Comparison of ENCODE assay signal across 12 cellular contexts in the genomic region with DNA sequence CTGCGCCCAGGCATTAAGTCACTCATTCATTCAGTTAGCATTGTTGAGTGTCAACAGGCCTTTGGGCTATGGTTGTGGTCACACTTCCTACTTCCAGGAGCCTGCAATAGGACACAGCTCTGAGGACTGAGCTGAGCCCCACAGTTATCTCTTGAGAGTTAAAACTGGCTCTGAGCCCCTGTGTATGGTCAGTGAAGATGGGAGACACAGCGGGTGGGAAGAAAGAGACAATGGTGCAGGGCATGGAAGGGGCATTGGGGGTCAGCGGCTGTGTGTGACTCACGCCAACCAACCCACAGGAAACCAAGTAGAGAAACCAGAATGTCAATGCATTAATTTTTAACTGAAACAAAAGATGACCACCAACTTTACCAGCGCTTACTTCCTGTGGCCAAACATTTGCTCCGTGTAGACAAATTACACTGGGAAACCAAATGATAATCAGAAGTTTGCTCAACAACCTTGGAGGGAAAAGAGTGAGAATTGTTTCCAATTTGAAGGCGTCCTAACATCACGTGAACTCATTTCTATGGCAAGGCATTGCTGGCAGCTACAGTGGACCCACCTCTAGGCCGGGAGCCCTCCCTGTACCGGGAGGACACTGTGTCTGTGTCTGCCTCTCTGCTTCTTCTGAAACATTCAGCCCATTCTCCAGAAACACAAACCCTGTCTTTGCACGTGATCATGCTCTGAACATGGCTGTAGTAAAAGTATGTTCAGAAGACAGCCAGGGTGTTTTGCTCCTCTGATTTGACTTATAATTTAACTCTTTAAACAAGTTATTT.
DNase-seq lines count a peak whose midpoint lies in the region; ATAC-seq and TF ChIP-seq lines count a peak whose summit lies in the region.
"Had no signal": no experiment of that assay in that cellular context is flagged by ENCODE, and none has a peak within 500 bp of the region (broad histone marks: within the 10 kb centered on the region; RNA-seq: fewer than 3 reads in every experiment).

No MANE protein-coding gene starts in this region.

- H3K4ac ChIP-seq in neuronal stem cell (ENCODE audit: low read length): no peak overlapping the region

- no peak overlapping the region for H3K18ac ChIP-seq in neuronal stem cell (ENCODE audit: low read length)

- H4K91ac ChIP-seq in neuronal stem cell (ENCODE audit: low read depth, low read length, poor library complexity): no peak overlapping the region

- peak overlapping the region; percentile 56 for H2AFZ ChIP-seq in neuronal stem cell (ENCODE audit: low read length)

- no peak overlapping the region for H3K4me3 ChIP-seq in neuronal stem cell (ENCODE audit: low read length in 2 of 2)
- no peak overlapping the region for H3K4me3 ChIP-seq in upper lobe of left lung
- H3K4me3 ChIP-seq: ovary had no signal

- TF ChIP-seq EP300 in upper lobe of left lung (IDR thresholded peaks at IDR 0.05): no peak

- no peak for TF ChIP-seq CTCF in upper lobe of left lung (IDR thresholded peaks at IDR 0.05)

- H3K9me3 ChIP-seq in neuronal stem cell (replicated peaks in 1 of 2; ENCODE audit: control insufficient read depth in 2 of 2, insufficient read depth in 1 of 2, low read depth in 1 of 2, low read length in 2 of 2) (no peaks in the 10 kb centered on the region), upper lobe of left lung (no peaks in the 10 kb centered on the region)
- H3K9me3 ChIP-seq: ovary had no signal

- peak overlapping the region; percentile 0 for H2BK15ac ChIP-seq in neuronal stem cell (ENCODE audit: low read length)

- H3K4me1 ChIP-seq in neuronal stem cell (ENCODE audit: control insufficient read depth in 2 of 2, insufficient read depth in 1 of 2, low read depth in 1 of 2, low read length in 2 of 2) (peaks cover 0 to 6% of the 10 kb centered on the region in 2 donors), upper lobe of left lung (peaks cover 0 to 11% (median 7%) of the 10 kb centered on the region in 4 donors)

- H3K14ac ChIP-seq in neuronal stem cell (ENCODE audit: low read length): no peak overlapping the region

- no peak overlapping the region for H3K9ac ChIP-seq in neuronal stem cell (ENCODE audit: low read depth, low read length, poor library complexity)

- H2BK5ac ChIP-seq in neuronal stem cell (ENCODE audit: low read length): no peak overlapping the region

- H2BK12ac ChIP-seq in neuronal stem cell (ENCODE audit: low read length): no peak overlapping the region

- no peaks in the 10 kb centered on the region for H3K79me1 ChIP-seq in neuronal stem cell (ENCODE audit: low read depth, low read length)

- no peak overlapping the region for H3K4me2 ChIP-seq in neuronal stem cell (ENCODE audit: insufficient read depth, low read length, poor library complexity, severe bottlenecking)

- no peak overlapping the region for H3K27ac ChIP-seq in neuronal stem cell (replicated peaks; ENCODE audit: low read length)
- H3K27ac ChIP-seq in upper lobe of left lung: no peak overlapping the region
- H3K27ac ChIP-seq: ovary had no signal

- DNase-seq in NOMO-1 (lab: John Stamatoyannopoulos, UW; ENCODE audit: unreplicated experiment in 2 of 2) (peak; percentile 17 to 23), NOMO-1 treated with dmso at 0.1 percent for 144 hours (lab: John Stamatoyannopoulos, UW; ENCODE audit: unreplicated experiment) (no peak), NOMO-1 treated with DMSO at 0.1 percent for 48 hours (lab: John Stamatoyannopoulos, UW; ENCODE audit: unreplicated experiment) (peak; percentile 13), neuronal stem cell (ENCODE audit: low spot score) (no peak), upper lobe of left lung (no peak), AG08396 (ENCODE audit: low spot score) (no peak)
- no peak for DNase-seq in stimulated activated CD4-positive, alpha-beta T cell treated with anti-CD3 and anti-CD28 coated beads, Interleukin-4, amount 100 ng/mL, for 1 hour
- DNase-seq: 8988T, amygdala, NCI-H187 treated with DMSO at 0.1 percent for 48 hours had no signal

- no peak overlapping the region for H2BK120ac ChIP-seq in neuronal stem cell (ENCODE audit: low read depth, low read length)

- H3K27me3 ChIP-seq in neuronal stem cell (ENCODE audit: control insufficient read depth in 3 of 3, insufficient read depth in 3 of 3, low read depth in 1 of 3, low read length in 3 of 3): no peaks in the 10 kb centered on the region
- H3K27me3 ChIP-seq in upper lobe of left lung: no peaks in the 10 kb centered on the region
- H3K27me3 ChIP-seq: ovary had no signal

- no peak overlapping the region for H4K8ac ChIP-seq in neuronal stem cell (ENCODE audit: low read depth, low read length)

- H2AK5ac ChIP-seq in neuronal stem cell (ENCODE audit: low read depth, low read length): no peak overlapping the region

- ATAC-seq in HG02759 (IDR thresholded peaks at IDR 0.05; ENCODE audit: unreplicated experiment) (peak; percentile 64), upper lobe of left lung (ENCODE audit: low FRiP score in 2 of 2) (no peak)

- H3K23ac ChIP-seq in neuronal stem cell (ENCODE audit: low read depth, low read length, poor library complexity): no peak overlapping the region

- H3K36me3 ChIP-seq in neuronal stem cell (replicated peaks in 1 of 2; ENCODE audit: control insufficient read depth in 2 of 2, insufficient read depth in 2 of 2, low read length in 2 of 2) (no peaks in the 10 kb centered on the region), upper lobe of left lung (no peaks in the 10 kb centered on the region)
- H3K36me3 ChIP-seq: ovary had no signal

- TF ChIP-seq POLR2A in upper lobe of left lung (IDR thresholded peaks at IDR 0.05): no peak

- WGBS in neuronal stem cell (ENCODE audit: extremely low coverage in 2 of 2, insufficient read length in 2 of 2, insufficient replicate concordance in 1 of 2), 2 donors: no CpG with 5 or more reads among the region's 11 CpGs
- 55 to 65% methylated on average over 11 of the region's 11 CpGs for WGBS in upper lobe of left lung, 2 donors

Comparison
In these comparisons a context has a peak if more than half of its experiments do, and no peak if none do; other contexts are left out.
1. DNase-seq: peak in NOMO-1 (2 of 2) and NOMO-1 treated with DMSO at 0.1 percent for 48 hours (single experiment); none in NOMO-1 treated with dmso at 0.1 percent for 144 hours (single experiment), neuronal stem cell (single experiment), stimulated activated CD4-positive, alpha-beta T cell treated with anti-CD3 and anti-CD28 coated beads, Interleukin-4, amount 100 ng/mL, for 1 hour (single experiment), upper lobe of left lung (0 of 2) and AG08396 (single experiment).